ENCODE assay signal across 1 cellular context in the genomic region with DNA sequence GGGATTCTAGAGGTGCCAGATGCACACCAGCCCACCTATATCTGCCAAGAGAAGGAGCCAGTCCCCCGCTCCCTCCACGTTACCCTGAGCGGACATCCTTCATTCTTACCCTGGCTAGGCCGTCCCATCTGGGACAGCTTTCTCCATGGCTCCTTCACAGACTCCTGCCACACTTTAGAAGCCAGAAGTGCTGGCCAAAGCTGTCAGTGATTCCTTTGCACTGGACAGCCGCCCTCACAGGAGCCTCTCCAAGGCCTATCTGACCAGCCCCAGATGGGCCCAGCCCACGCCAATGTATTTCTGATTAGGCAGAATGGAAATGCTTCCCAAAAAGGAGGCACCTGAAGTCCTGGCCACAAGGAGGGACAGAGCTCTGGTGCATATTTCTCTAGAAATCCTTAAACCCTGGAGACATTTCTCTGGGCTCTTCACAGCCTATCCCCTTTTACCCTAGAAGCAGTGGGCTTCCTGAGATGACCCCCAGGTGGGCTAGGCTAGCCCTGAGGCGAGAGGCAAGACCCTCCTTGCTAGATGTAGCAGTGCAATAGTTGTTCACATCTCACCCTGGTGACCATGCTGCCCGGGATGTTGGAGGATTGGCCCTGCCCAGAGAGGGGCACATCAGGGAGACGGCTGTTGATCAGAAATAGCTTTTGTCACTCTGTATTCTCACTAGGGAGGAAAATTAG.
TF ChIP-seq lines count a peak whose summit lies in the region.

No MANE protein-coding gene starts in this region.

TF ChIP-seq in K562, 482 proteins besides CTCF, POLR2A, EP300 and RAD21 (continued from another document and continues in another):
- no peak for TF ChIP-seq DEAF1 (CRISPR knock-in tag; IDR thresholded peaks at IDR 0.05)
- no peak for TF ChIP-seq ZNF23 (CRISPR knock-in tag; IDR thresholded peaks at IDR 0.05)
- peak; percentile 17; the same call in 1 of the 2 replicates for TF ChIP-seq BHLHE40 (IDR thresholded peaks at IDR 0.05; ENCODE audit: low read length)
- no peak for TF ChIP-seq ZZZ3 (IDR thresholded peaks at IDR 0.05)
- no peak for TF ChIP-seq SRSF3 (IDR thresholded peaks at IDR 0.05; ENCODE audit: insufficient read depth, low read length)
- TF ChIP-seq KAT2B (IDR thresholded peaks at IDR 0.05; ENCODE audit: low read depth, low read length) = no peak
- TF ChIP-seq SMARCE1 (IDR thresholded peaks at IDR 0.05) = peak; percentile 42; the same call in 1 of the 2 replicates
- TF ChIP-seq RBM34 (IDR thresholded peaks at IDR 0.05; ENCODE audit: borderline replicate concordance, insufficient read depth, low read length) = no peak
- TF ChIP-seq, protein P1, sequence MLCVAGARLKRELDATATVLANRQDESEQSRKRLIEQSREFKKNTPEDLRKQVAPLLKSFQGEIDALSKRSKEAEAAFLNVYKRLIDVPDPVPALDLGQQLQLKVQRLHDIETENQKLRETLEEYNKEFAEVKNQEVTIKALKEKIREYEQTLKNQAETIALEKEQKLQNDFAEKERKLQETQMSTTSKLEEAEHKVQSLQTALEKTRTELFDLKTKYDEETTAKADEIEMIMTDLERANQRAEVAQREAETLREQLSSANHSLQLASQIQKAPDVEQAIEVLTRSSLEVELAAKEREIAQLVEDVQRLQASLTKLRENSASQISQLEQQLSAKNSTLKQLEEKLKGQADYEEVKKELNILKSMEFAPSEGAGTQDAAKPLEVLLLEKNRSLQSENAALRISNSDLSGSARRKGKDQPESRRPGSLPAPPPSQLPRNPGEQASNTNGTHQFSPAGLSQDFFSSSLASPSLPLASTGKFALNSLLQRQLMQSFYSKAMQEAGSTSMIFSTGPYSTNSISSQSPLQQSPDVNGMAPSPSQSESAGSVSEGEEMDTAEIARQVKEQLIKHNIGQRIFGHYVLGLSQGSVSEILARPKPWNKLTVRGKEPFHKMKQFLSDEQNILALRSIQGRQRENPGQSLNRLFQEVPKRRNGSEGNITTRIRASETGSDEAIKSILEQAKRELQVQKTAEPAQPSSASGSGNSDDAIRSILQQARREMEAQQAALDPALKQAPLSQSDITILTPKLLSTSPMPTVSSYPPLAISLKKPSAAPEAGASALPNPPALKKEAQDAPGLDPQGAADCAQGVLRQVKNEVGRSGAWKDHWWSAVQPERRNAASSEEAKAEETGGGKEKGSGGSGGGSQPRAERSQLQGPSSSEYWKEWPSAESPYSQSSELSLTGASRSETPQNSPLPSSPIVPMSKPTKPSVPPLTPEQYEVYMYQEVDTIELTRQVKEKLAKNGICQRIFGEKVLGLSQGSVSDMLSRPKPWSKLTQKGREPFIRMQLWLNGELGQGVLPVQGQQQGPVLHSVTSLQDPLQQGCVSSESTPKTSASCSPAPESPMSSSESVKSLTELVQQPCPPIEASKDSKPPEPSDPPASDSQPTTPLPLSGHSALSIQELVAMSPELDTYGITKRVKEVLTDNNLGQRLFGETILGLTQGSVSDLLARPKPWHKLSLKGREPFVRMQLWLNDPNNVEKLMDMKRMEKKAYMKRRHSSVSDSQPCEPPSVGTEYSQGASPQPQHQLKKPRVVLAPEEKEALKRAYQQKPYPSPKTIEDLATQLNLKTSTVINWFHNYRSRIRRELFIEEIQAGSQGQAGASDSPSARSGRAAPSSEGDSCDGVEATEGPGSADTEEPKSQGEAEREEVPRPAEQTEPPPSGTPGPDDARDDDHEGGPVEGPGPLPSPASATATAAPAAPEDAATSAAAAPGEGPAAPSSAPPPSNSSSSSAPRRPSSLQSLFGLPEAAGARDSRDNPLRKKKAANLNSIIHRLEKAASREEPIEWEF (CRISPR knock-in tag; IDR thresholded peaks at IDR 0.05) = no peak
- no peak for TF ChIP-seq SAFB (IDR thresholded peaks at IDR 0.05; ENCODE audit: borderline replicate concordance, low read depth, low read length)
- peak; percentile 86 for TF ChIP-seq ARID1B (IDR thresholded peaks at IDR 0.05)
- TF ChIP-seq, protein P2, sequence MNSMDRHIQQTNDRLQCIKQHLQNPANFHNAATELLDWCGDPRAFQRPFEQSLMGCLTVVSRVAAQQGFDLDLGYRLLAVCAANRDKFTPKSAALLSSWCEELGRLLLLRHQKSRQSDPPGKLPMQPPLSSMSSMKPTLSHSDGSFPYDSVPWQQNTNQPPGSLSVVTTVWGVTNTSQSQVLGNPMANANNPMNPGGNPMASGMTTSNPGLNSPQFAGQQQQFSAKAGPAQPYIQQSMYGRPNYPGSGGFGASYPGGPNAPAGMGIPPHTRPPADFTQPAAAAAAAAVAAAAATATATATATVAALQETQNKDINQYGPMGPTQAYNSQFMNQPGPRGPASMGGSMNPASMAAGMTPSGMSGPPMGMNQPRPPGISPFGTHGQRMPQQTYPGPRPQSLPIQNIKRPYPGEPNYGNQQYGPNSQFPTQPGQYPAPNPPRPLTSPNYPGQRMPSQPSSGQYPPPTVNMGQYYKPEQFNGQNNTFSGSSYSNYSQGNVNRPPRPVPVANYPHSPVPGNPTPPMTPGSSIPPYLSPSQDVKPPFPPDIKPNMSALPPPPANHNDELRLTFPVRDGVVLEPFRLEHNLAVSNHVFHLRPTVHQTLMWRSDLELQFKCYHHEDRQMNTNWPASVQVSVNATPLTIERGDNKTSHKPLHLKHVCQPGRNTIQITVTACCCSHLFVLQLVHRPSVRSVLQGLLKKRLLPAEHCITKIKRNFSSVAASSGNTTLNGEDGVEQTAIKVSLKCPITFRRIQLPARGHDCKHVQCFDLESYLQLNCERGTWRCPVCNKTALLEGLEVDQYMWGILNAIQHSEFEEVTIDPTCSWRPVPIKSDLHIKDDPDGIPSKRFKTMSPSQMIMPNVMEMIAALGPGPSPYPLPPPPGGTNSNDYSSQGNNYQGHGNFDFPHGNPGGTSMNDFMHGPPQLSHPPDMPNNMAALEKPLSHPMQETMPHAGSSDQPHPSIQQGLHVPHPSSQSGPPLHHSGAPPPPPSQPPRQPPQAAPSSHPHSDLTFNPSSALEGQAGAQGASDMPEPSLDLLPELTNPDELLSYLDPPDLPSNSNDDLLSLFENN (IDR thresholded peaks at IDR 0.05; ENCODE audit: low read depth in 2 of 2, low read length in 2 of 2) = peak in 1 of 2 experiments; percentile 50; a peak in 1 of 4 replicates
- TF ChIP-seq TCF3 (CRISPR knock-in tag; IDR thresholded peaks at IDR 0.05) = peak; percentile 93
- TF ChIP-seq, protein P3, sequence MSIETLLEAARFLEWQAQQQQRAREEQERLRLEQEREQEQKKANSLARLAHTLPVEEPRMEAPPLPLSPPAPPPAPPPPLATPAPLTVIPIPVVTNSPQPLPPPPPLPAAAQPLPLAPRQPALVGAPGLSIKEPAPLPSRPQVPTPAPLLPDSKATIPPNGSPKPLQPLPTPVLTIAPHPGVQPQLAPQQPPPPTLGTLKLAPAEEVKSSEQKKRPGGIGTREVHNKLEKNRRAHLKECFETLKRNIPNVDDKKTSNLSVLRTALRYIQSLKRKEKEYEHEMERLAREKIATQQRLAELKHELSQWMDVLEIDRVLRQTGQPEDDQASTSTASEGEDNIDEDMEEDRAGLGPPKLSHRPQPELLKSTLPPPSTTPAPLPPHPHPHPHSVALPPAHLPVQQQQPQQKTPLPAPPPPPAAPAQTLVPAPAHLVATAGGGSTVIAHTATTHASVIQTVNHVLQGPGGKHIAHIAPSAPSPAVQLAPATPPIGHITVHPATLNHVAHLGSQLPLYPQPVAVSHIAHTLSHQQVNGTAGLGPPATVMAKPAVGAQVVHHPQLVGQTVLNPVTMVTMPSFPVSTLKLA (conservative IDR thresholded peaks at IDR 0.05) = 0 out of 4 replicates have a peak, but pooled peaks of 1 of the 2 experiments have one; percentile 16
- no peak for TF ChIP-seq ZNF764 (CRISPR knock-in tag; IDR thresholded peaks at IDR 0.05; ENCODE audit: low read depth)
- no peak for TF ChIP-seq TRIM28 (IDR thresholded peaks at IDR 0.05)
- TF ChIP-seq ZNF780A (CRISPR knock-in tag; IDR thresholded peaks at IDR 0.05) = no peak
- TF ChIP-seq, protein P4, sequence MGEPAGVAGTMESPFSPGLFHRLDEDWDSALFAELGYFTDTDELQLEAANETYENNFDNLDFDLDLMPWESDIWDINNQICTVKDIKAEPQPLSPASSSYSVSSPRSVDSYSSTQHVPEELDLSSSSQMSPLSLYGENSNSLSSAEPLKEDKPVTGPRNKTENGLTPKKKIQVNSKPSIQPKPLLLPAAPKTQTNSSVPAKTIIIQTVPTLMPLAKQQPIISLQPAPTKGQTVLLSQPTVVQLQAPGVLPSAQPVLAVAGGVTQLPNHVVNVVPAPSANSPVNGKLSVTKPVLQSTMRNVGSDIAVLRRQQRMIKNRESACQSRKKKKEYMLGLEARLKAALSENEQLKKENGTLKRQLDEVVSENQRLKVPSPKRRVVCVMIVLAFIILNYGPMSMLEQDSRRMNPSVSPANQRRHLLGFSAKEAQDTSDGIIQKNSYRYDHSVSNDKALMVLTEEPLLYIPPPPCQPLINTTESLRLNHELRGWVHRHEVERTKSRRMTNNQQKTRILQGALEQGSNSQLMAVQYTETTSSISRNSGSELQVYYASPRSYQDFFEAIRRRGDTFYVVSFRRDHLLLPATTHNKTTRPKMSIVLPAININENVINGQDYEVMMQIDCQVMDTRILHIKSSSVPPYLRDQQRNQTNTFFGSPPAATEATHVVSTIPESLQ (CRISPR knock-in tag; IDR thresholded peaks at IDR 0.05) = no peak
- TF ChIP-seq CEBPG (CRISPR knock-in tag; IDR thresholded peaks at IDR 0.05) = no peak
- TF ChIP-seq CEBPG (tag; conservative IDR thresholded peaks at IDR 0.05 in 1 of 2, IDR thresholded peaks at IDR 0.05 in 1 of 2) = no peak
- TF ChIP-seq ILK (tag; IDR thresholded peaks at IDR 0.05; ENCODE audit: borderline replicate concordance, low read depth) = no peak
- TF ChIP-seq PURB (CRISPR knock-in tag; IDR thresholded peaks at IDR 0.05; ENCODE audit: low read depth) = no peak
- no peak for TF ChIP-seq NONO (IDR thresholded peaks at IDR 0.05; ENCODE audit: low read depth in 2 of 2, low read length in 1 of 2)
- TF ChIP-seq PREB (CRISPR knock-in tag; IDR thresholded peaks at IDR 0.05) = no peak
- TF ChIP-seq ZC3H4 (CRISPR knock-in tag; IDR thresholded peaks at IDR 0.05; ENCODE audit: borderline replicate concordance) = no peak
- no peak for TF ChIP-seq ZNF316 (IDR thresholded peaks at IDR 0.05)
- peak; percentile 67 for TF ChIP-seq GATA2 (CRISPR knock-in tag; IDR thresholded peaks at IDR 0.05)
- no peak for TF ChIP-seq FOSL1 (tag; conservative IDR thresholded peaks at IDR 0.05)
- no peak for TF ChIP-seq MYC (IDR thresholded peaks at IDR 0.05; ENCODE audit: low read depth, low read length)
- no peak for TF ChIP-seq MYC (CRISPR knock-in tag; IDR thresholded peaks at IDR 0.05; ENCODE audit: borderline replicate concordance, low read depth)
- no peak for TF ChIP-seq THRAP3 (IDR thresholded peaks at IDR 0.05; ENCODE audit: borderline replicate concordance)
- no peak for TF ChIP-seq ILF3 (IDR thresholded peaks at IDR 0.05; ENCODE audit: borderline replicate concordance)
- TF ChIP-seq LEF1 (IDR thresholded peaks at IDR 0.05) = no peak
- TF ChIP-seq STAT5A (IDR thresholded peaks at IDR 0.05; ENCODE audit: borderline replicate concordance, low read length) = no peak
- no peak for TF ChIP-seq CHD1 (IDR thresholded peaks at IDR 0.05; ENCODE audit: low read length)
- peak; percentile 41 to 59; a peak in 2 of 4 replicates for TF ChIP-seq KDM1A (IDR thresholded peaks at IDR 0.05)
- no peak for TF ChIP-seq ZKSCAN8 (CRISPR knock-in tag; IDR thresholded peaks at IDR 0.05)
- no peak for TF ChIP-seq ARHGAP35 (IDR thresholded peaks at IDR 0.05; ENCODE audit: partially characterized antibody)
- no peak for TF ChIP-seq KLF10 (CRISPR knock-in tag; IDR thresholded peaks at IDR 0.05)
- TF ChIP-seq, protein P5, sequence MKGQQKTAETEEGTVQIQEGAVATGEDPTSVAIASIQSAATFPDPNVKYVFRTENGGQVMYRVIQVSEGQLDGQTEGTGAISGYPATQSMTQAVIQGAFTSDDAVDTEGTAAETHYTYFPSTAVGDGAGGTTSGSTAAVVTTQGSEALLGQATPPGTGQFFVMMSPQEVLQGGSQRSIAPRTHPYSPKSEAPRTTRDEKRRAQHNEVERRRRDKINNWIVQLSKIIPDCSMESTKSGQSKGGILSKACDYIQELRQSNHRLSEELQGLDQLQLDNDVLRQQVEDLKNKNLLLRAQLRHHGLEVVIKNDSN (CRISPR knock-in tag; IDR thresholded peaks at IDR 0.05) = 0 out of 2 replicates have a peak, but pooled peaks have one; percentile 7
- TF ChIP-seq WHSC1 (IDR thresholded peaks at IDR 0.05; ENCODE audit: low read length) = no peak
- no peak for TF ChIP-seq MEIS2 (IDR thresholded peaks at IDR 0.05; ENCODE audit: partially characterized antibody)
- TF ChIP-seq, protein P6, sequence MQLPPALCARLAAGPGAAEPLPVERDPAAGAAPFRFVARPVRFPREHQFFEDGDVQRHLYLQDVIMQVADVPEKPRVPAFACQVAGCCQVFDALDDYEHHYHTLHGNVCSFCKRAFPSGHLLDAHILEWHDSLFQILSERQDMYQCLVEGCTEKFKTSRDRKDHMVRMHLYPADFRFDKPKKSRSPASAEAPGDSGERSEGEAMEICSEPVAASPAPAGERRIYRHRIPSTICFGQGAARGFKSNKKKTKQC (CRISPR knock-in tag; IDR thresholded peaks at IDR 0.05) = no peak; the same call in 1 of the 2 replicates
- no peak for TF ChIP-seq MTA1 (IDR thresholded peaks at IDR 0.05; ENCODE audit: borderline replicate concordance)
